ENCODE assay signal across 11 cellular contexts in the genomic region with DNA sequence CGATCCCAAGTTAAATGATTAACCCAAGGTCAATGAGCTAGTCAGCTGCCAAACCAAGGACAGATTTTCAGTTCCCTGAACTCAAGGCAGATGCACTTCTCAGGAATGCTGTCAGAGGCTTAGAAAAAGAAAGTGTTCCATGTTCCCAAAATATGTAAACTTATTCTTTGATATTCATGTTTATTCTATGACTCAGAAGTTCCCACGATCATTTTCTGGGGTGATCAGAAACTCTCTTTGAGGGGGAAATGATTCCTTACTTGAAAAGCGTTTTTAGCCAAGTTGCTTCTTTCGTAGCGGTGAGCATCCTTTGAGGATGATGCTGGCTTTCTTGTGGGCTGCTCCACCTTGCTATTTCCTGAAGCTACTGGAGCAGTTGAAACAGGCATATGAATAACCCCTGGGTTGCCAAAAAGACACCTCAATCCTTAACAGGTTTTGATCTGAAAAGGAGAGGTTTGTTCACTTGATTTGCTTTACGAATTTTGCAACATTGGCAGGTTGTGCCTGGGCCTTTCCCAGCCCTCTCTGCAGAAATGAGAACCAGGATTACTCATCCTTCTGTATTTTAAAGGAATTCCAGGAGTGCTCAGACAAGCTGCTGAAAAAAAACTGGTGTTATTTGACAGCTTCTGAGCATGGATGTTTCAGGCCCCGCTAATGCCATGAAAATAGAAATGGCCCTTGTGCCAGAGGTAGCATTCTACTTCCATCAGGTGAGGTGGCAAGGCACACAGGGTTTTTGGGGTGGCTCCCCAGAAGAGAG.
DNase-seq lines count a peak whose midpoint lies in the region; ATAC-seq and TF ChIP-seq lines count a peak whose summit lies in the region.
"Had no signal": no experiment of that assay in that cellular context is flagged by ENCODE, and none has a peak within 500 bp of the region (broad histone marks: within the 10 kb centered on the region; RNA-seq: fewer than 3 reads in every experiment).

No MANE protein-coding gene starts in this region.

- H3K36me3 ChIP-seq in ACC112 (ENCODE audit: insufficient read depth, low read length) (no peaks in the 10 kb centered on the region), liver (ENCODE audit: control insufficient read depth in 4 of 4, insufficient read depth in 3 of 4, low read depth in 1 of 4, low read length in 3 of 4) (no peaks in the 10 kb centered on the region)

- H3K27me3 ChIP-seq in ACC112 (ENCODE audit: insufficient read depth, low read length) (no peaks in the 10 kb centered on the region), liver (ENCODE audit: control insufficient read depth in 4 of 4, insufficient read depth in 4 of 4, low read length in 3 of 4) (no peaks in the 10 kb centered on the region)

- no peak for ATAC-seq in GM18498 (IDR thresholded peaks at IDR 0.05; ENCODE audit: unreplicated experiment)

- 73% methylated on average over 7 of the region's 7 CpGs for WGBS in liver

- no peaks in the 10 kb centered on the region for H3K9me3 ChIP-seq in liver (ENCODE audit: control insufficient read depth in 4 of 4, low read length in 3 of 4)

- H3K27ac ChIP-seq in ACC112 (ENCODE audit: low read depth, low read length): peak overlapping the region; percentile 100
- H3K27ac ChIP-seq in liver (ENCODE audit: low read depth in 1 of 2, low read length in 2 of 2): peak overlapping the region; percentile 52 to 61

- no peak for TF ChIP-seq CTCF in liver (IDR thresholded peaks at IDR 0.05; ENCODE audit: low read depth, low read length, missing input control)

- no peak for TF ChIP-seq RAD21 in Ishikawa (IDR thresholded peaks at IDR 0.05; ENCODE audit: low read depth)
- TF ChIP-seq RAD21 in liver (IDR thresholded peaks at IDR 0.05): peak in 1 of 2 donors; percentile 5

- peak overlapping the region; percentile 75 for H3K4me3 ChIP-seq in ACC112 (ENCODE audit: low read depth, low read length)
- H3K4me3 ChIP-seq in liver (ENCODE audit: low read depth in 1 of 3, low read length in 3 of 3): no peak overlapping the region

- H3K9ac ChIP-seq in liver (ENCODE audit: low read depth in 1 of 2, low read length in 2 of 2): no peak overlapping the region

- H3K4me1 ChIP-seq in ACC112 (ENCODE audit: control insufficient read depth, insufficient read depth, low read length, unreplicated experiment): peaks cover 95% of the 10 kb centered on the region
- peaks cover 0 to 13% (median 6%) of the 10 kb centered on the region in 4 donors for H3K4me1 ChIP-seq in liver (ENCODE audit: control insufficient read depth in 4 of 4, insufficient read depth in 4 of 4, low read length in 3 of 4)

- peaks cover 94% of the 10 kb centered on the region for H3K79me2 ChIP-seq in ACC112 (ENCODE audit: control insufficient read depth, insufficient read depth, low read length, unreplicated experiment)

- DNase-seq in central memory CD4-positive, alpha-beta T cell: peak; percentile 19
- no peak for DNase-seq in effector CD4-positive, alpha-beta T cell
- DNase-seq in COLO668 (lab: John Stamatoyannopoulos, UW; ENCODE audit: unreplicated experiment) (no peak), NCI-H2029 (lab: John Stamatoyannopoulos, UW) (no peak)
- DNase-seq: CD4-positive, CD25-positive, alpha-beta regulatory T cell; NCI-H187; Right ventricle myocardium superior had no signal

- no peak overlapping the region for H2AFZ ChIP-seq in ACC112 (ENCODE audit: low read length, unreplicated experiment)

- TF ChIP-seq EP300 in Ishikawa (IDR thresholded peaks at IDR 0.05; ENCODE audit: borderline replicate concordance): no peak

TF ChIP-seq in Ishikawa, 13 proteins besides CTCF, POLR2A, EP300 and RAD21:
- TF ChIP-seq TAF1 (IDR thresholded peaks at IDR 0.05; ENCODE audit: low read depth) (no peak), TEAD4 (IDR thresholded peaks at IDR 0.05) (0 out of 2 replicates have a peak, but pooled peaks have one; percentile 26)

TF ChIP-seq in liver, 16 proteins besides CTCF, POLR2A, EP300 and RAD21:
- TF ChIP-seq JUND (IDR thresholded peaks at IDR 0.05) (peak; percentile 51 to 55), SP1 (IDR thresholded peaks at IDR 0.05) (peak; percentile 27), FOXA1 (IDR thresholded peaks at IDR 0.05) (no peak), FOXA2 (IDR thresholded peaks at IDR 0.05) (no peak), NR2F2 (IDR thresholded peaks at IDR 0.05) (peak; percentile 60), HNF4A (conservative IDR thresholded peaks at IDR 0.05) (no peak), RXRA (IDR thresholded peaks at IDR 0.05) (peak; percentile 62 to 65)
TF ChIP-seq in liver: peak in this region for 4.
